In the genomic region with DNA sequence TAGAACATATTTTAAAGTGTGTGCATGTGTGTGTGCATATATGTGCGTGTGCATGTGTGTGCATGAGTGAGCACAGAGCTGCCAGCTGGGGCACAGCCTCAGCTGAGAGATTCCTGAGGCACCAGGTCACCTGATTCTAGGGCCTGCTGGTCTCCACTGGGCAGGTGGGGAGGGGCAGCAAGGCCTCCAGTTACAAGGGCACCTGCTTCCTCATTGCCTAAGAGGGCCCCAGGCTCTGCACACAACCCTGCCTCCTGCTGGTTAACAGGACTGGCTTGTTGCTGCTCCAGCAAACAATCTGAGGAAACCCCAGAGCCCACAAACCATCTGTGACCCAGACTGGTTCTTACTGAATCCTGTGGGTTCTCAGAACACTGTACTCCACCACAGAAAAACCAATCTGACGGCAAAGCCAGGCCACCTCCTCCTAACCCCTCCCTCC, we compare ENCODE assay signal across 8 cellular contexts. TPM values are rescaled to one million over a fixed set of nuclear protein-coding genes. Genes with fewer than 3 reads are reported as not detected.
DNase-seq lines count a peak whose midpoint lies in the region; ATAC-seq and TF ChIP-seq lines count a peak whose summit lies in the region.

No MANE protein-coding gene starts in this region.

- H3K4me3 Mint-ChIP-seq in T-helper 17 cell, result no peak overlapping the region

- ATAC-seq in GM18520 (IDR thresholded peaks at IDR 0.05; ENCODE audit: unreplicated experiment) (peak; percentile 74), HG02973 (IDR thresholded peaks at IDR 0.05; ENCODE audit: unreplicated experiment) (peak; percentile 79), T-helper 17 cell (peak; percentile 93), lung (ENCODE audit: insufficient read depth, low FRiP score) (peak; percentile 86), upper lobe of right lung (peak; percentile 95)

- in situ Hi-C loops in brain microvascular endothelial cell (cut with HindIII; ENCODE audit: low pct_ligation_motif_present, low sequenced_read_pairs), result no loop called here

- H3K27me3 Mint-ChIP-seq in T-helper 17 cell, result no peaks in the 10 kb centered on the region

- DNase-seq in A172 (ENCODE audit: low spot score), result peak; percentile 34
- peak; percentile 95 for DNase-seq in NCI-H1694 treated with DMSO at 0.1 percent for 48 hours (lab: John Stamatoyannopoulos, UW)
- peak; percentile 15 to 62 (median 59) for DNase-seq in T-helper 17 cell
- DNase-seq in brain microvascular endothelial cell, result no peak
- DNase-seq in lung (ENCODE audit: low spot score), result peak; percentile 79
- peak; percentile 86 for DNase-seq in upper lobe of right lung

- no peaks in the 10 kb centered on the region for H3K9me3 ChIP-seq in T-helper 17 cell (ENCODE audit: control insufficient read depth, low read length, poor library complexity, severe bottlenecking)
- no peaks in the 10 kb centered on the region for H3K9me3 ChIP-seq in lung (ENCODE audit: control insufficient read depth in 2 of 2, insufficient read depth in 1 of 2, low read length in 1 of 2)
- H3K9me3 ChIP-seq in upper lobe of right lung, result no peaks in the 10 kb centered on the region

- 36 to 53% methylated on average over 2 of the region's 2 CpGs for WGBS in lung, 2 donors

- H3K4me3 ChIP-seq in brain microvascular endothelial cell (ENCODE audit: low read depth, low read length) (no peak overlapping the region), lung (no peak overlapping the region), upper lobe of right lung (no peak overlapping the region)

- H3K4me1 ChIP-seq in lung (ENCODE audit: control insufficient read depth in 2 of 2, insufficient read depth in 2 of 2, low read length in 2 of 2) (peaks cover 0 to 1% of the 10 kb centered on the region in 2 donors), upper lobe of right lung (peaks cover 7% of the 10 kb centered on the region)

- TF ChIP-seq CTCF in brain microvascular endothelial cell (IDR thresholded peaks at IDR 0.05; ENCODE audit: low read depth, low read length, missing control alignments) (peak; percentile 29), lung (IDR thresholded peaks at IDR 0.05; ENCODE audit: control extremely low read depth, extremely low read depth) (no peak), upper lobe of right lung (IDR thresholded peaks at IDR 0.05) (peak; percentile 34)

- no peak overlapping the region for H3K27ac ChIP-seq in brain microvascular endothelial cell
- no peak overlapping the region for H3K27ac ChIP-seq in lung (ENCODE audit: low read depth in 1 of 2, low read length in 1 of 2)
- no peak overlapping the region for H3K27ac ChIP-seq in upper lobe of right lung

- H3K27me3 ChIP-seq in brain microvascular endothelial cell (replicated peaks), result no peaks in the 10 kb centered on the region
- H3K27me3 ChIP-seq in lung (ENCODE audit: control insufficient read depth, insufficient read depth), result no peaks in the 10 kb centered on the region
- H3K27me3 ChIP-seq in upper lobe of right lung, result no peaks in the 10 kb centered on the region

- intact Hi-C loops in upper lobe of right lung (cut with DNase I), result no loop called here

- H3K27ac Mint-ChIP-seq in T-helper 17 cell, result peak overlapping the region; percentile 53

- no peaks in the 10 kb centered on the region for H3K36me3 Mint-ChIP-seq in T-helper 17 cell (ENCODE audit: low read depth)

- H3K36me3 ChIP-seq in brain microvascular endothelial cell (replicated peaks) (no peaks in the 10 kb centered on the region), lung (ENCODE audit: control insufficient read depth in 2 of 2, insufficient read depth in 2 of 2, low read length in 2 of 2) (peaks cover 0 to 4% of the 10 kb centered on the region in 2 donors), upper lobe of right lung (no peaks in the 10 kb centered on the region)

- H3K4me1 Mint-ChIP-seq in T-helper 17 cell, result peaks cover 9% of the 10 kb centered on the region

RNA-seq across cellular contexts. Expression of a gene that starts 22.9 kb away (rescaled TPM):
- total RNA-seq in A172 (2014; rRNA removed; shearing (Covaris generic)), result 36.5 and 39.4 TPM in 2 replicates
- total RNA-seq in T-helper 17 cell (10 to 100 TPM; 32.1 to 35.2 TPM), lung (10 to 100 TPM; 40.5 to 42.5 TPM), upper lobe of right lung (42.7 TPM)
- 10 to 100 TPM; 24.3 to 51.0 TPM for polyA plus RNA-seq in lung

RNA-seq across cellular contexts. Expression of a gene that starts 36.6 kb away (rescaled TPM):
- total RNA-seq in A172 (2014; rRNA removed; shearing (Covaris generic)), result 33.5 and 38.3 TPM in 2 replicates
- total RNA-seq in T-helper 17 cell (1 to 10 TPM; 7.8 to 8.9 TPM), lung (10 to 100 TPM; 12.7 to 40.2 TPM), upper lobe of right lung (44.0 TPM)
- polyA plus RNA-seq in lung, result 10 to 100 TPM; 16.4 to 17.1 TPM

RNA-seq across cellular contexts. Expression of a gene that starts 57.5 kb away (rescaled TPM):
- 7.9 and 10.7 TPM in 2 replicates for total RNA-seq in A172 (2014; rRNA removed; shearing (Covaris generic))
- total RNA-seq in T-helper 17 cell (1 to 10 TPM; 3.8 to 7.9 TPM), lung (10 to 100 TPM; 22.8 to 29.4 TPM), upper lobe of right lung (20.2 TPM)
- 1 to 10 TPM; 4.4 to 9.2 TPM for polyA plus RNA-seq in lung
